ENCODE assay signal across 30 cellular contexts in genomic region chr10:82419981-82420380, GRCh38.
"Had no signal": no experiment of that assay in that cellular context is flagged by ENCODE, and none has a peak within 500 bp of the region (broad histone marks: within the 10 kb centered on the region; RNA-seq: fewer than 3 reads in every experiment).

No MANE protein-coding gene starts in this region.

- H3K27me3 ChIP-seq: cardiac muscle cell, Peyer's patch had no signal

- H3K27ac ChIP-seq: cardiac muscle cell, Peyer's patch, RWPE1, WERI-Rb-1 had no signal

- H3K9me3 ChIP-seq: Peyer's patch had no signal

- H3K4me3 ChIP-seq: cardiac muscle cell, Peyer's patch had no signal

- DNase-seq: activated CD4-positive, alpha-beta memory T cell treated with anti-CD3 and anti-CD28 coated beads, Interleukin-2, amount 10 ng/mL, durations not matched to agents 7 days and 5 days; activated CD4-positive, alpha-beta T cell treated with anti-CD3 and anti-CD28 coated beads for 1 hour; activated CD4-positive, alpha-beta T cell treated with anti-CD3 and anti-CD28 coated beads for 48 hours; activated CD4-positive, CD25-positive, alpha-beta regulatory T cell; activated CD8-positive, alpha-beta memory T cell treated with anti-CD3 and anti-CD28 coated beads for 24 hours; activated CD8-positive, alpha-beta memory T cell treated with anti-CD3 and anti-CD28 coated beads, Interleukin-2, amount 10 ng/mL, durations not matched to agents 7 days and 5 days; activated CD8-positive, alpha-beta memory T cell treated with anti-CD3 and anti-CD28 coated beads, Interleukin-2, amount 50 U/mL, for 48 hours; activated effector memory CD4-positive, alpha-beta T cell treated with anti-CD3 and anti-CD28 coated beads, Interleukin-2, amount 50 U/mL, for 16 hours; activated naive CD4-positive, alpha-beta T cell; activated naive CD4-positive, alpha-beta T cell treated with anti-CD3 and anti-CD28 coated beads, Interleukin-2, amount 50 U/mL, for 16 hours; activated naive CD8-positive, alpha-beta T cell treated with anti-CD3 and anti-CD28 coated beads for 36 hours; activated T-cell treated with anti-CD3 and anti-CD28 coated beads, Interleukin-2, amount 50 U/mL, for 48 hours; amniotic stem cell; aorta; Karpas-422; KBM-7; NCI-H1105; NCI-H1417 treated with DMSO at 0.1 percent for 48 hours; NCI-H2029 treated with DMSO at 0.1 percent for 48 hours; NCI-H2107; NCI-H345; NCI-H524 treated with DMSO at 0.1 percent for 48 hours; PC-3; Peyer's patch; SIG-M5; T1000; WERI-Rb-1 had no signal

- H3K4me1 ChIP-seq: Peyer's patch had no signal

- H3K36me3 ChIP-seq: cardiac muscle cell, Peyer's patch, WERI-Rb-1 had no signal

- ATAC-seq: activated CD8-positive, alpha-beta memory T cell treated with anti-CD3 and anti-CD28 coated beads, Interleukin-2, amount 10 ng/mL, durations not matched to agents 7 days and 5 days; PC-3; Right ventricle myocardium inferior had no signal
